ENCODE assay signal across 13 cellular contexts in the genomic region with DNA sequence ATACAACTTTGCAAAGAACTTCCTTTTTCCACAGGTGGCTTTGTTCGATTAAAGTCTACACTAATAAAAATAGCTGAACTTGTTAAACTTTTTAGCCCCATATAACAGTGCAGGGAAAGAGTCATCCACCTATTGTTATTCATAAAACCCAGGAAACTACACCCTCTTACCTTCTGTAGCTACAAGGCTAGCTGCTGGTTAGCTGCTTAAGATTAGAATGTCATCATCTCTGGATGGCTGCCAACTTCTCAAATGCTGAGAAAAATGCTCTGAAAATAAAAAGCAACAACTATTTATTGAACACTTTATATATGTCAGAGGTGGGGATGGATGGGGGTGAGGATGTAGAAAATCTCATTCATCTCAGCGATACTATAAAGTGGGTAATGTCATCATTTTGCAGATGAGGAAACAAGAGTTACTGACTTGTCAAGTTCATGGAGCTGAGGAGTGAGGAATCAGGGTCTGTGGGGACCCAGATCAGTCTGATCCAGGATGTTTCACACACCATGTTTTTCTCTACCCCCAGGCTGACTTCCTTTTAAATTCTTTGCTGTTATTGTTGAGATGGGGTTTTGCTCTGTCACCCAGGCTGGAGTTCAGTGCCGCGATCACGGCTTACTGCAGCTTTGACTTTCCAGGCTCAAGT. TPM values are rescaled to one million over a fixed set of nuclear protein-coding genes. Genes with fewer than 3 reads are reported as not detected.
DNase-seq lines count a peak whose midpoint lies in the region; ATAC-seq, FAIRE-seq and TF ChIP-seq lines count a peak whose summit lies in the region.
"Had no signal": no experiment of that assay in that cellular context is flagged by ENCODE, and none has a peak within 500 bp of the region (broad histone marks: within the 10 kb centered on the region; RNA-seq: fewer than 3 reads in every experiment).

No MANE protein-coding gene starts in this region.

- no peaks in the 10 kb centered on the region for H3K27me3 ChIP-seq in heart left ventricle

- intact Hi-C loops in heart left ventricle (cut with DNase I) (no loop called here), cardiac septum (cut with DNase I) (no loop called here)

- TF ChIP-seq POLR2A in heart left ventricle (IDR thresholded peaks at IDR 0.05) = no peak
- no peak for TF ChIP-seq POLR2A in GM12892 (IDR thresholded peaks at IDR 0.05; ENCODE audit: low read depth, low read length)

- TF ChIP-seq CTCF in heart left ventricle (IDR thresholded peaks at IDR 0.05) (no peak), fibroblast of pulmonary artery (IDR thresholded peaks at IDR 0.05; ENCODE audit: low read length, missing control alignments) (no peak)

- H3K36me3 ChIP-seq in heart left ventricle = peaks cover 0 to 77% (median 52%) of the 10 kb centered on the region in 9 donors

- 58 to 77% (median 72%) methylated on average over 5 of the region's 5 CpGs for WGBS in heart left ventricle, 4 donors

- peak in 3 of 4 donors; percentile 57 to 87 (median 72) for ATAC-seq in heart left ventricle
- peak; percentile 36; the same call in 1 of the 3 replicates for ATAC-seq in SK-N-SH treated with all-trans-retinoic acid at 6 μM for 48 hours
- ATAC-seq in GM18909 (IDR thresholded peaks at IDR 0.05; ENCODE audit: poor library complexity, unreplicated experiment) = no peak
- no peak for ATAC-seq in HG03039 (IDR thresholded peaks at IDR 0.05; ENCODE audit: unreplicated experiment)
- ATAC-seq: activated T-cell treated with anti-CD3 and anti-CD28 coated beads, Interleukin-2, amount 50 U/mL, for 4 hours had no signal

- H3K9me3 ChIP-seq in heart left ventricle = no peaks in the 10 kb centered on the region

- FAIRE-seq in GM12892 (lab: Jason Lieb, UNC) = no peak
- FAIRE-seq: TTC549 had no signal

- peaks cover 0 to 31% (median 9%) of the 10 kb centered on the region in 12 donors for H3K4me1 ChIP-seq in heart left ventricle

- peak in 1 of 5 donors; percentile 30 for DNase-seq in heart left ventricle
- DNase-seq in cardiac septum (ENCODE audit: low spot score) = no peak
- DNase-seq in fibroblast of pulmonary artery (ENCODE audit: low read depth) = peak; percentile 71
- no peak for DNase-seq in NCI-H128 (lab: John Stamatoyannopoulos, UW; ENCODE audit: unreplicated experiment)
- no peak for DNase-seq in GM12892 (ENCODE audit: insufficient read length)
- DNase-seq: activated T-cell treated with anti-CD3 and anti-CD28 coated beads, Interleukin-2, amount 50 U/mL, for 4 hours; foreskin melanocyte; left cardiac atrium; NCI-H2029 treated with DMSO at 0.1 percent for 48 hours had no signal

- peak overlapping the region in 9 of 12 donors; percentile 11 to 71 (median 32) for H3K27ac ChIP-seq in heart left ventricle

- H3K4me3 ChIP-seq in heart left ventricle = no peak overlapping the region
- no peak overlapping the region for H3K4me3 ChIP-seq in fibroblast of pulmonary artery (replicated peaks; ENCODE audit: low read depth, low read length)

TF ChIP-seq in SK-N-SH treated with all-trans-retinoic acid at 6 μM for 48 hours, 23 proteins besides CTCF, POLR2A, EP300 and RAD21:
- TF ChIP-seq CSDC2 (CRISPR knock-in tag; IDR thresholded peaks at IDR 0.05) (no peak), PATZ1 (CRISPR knock-in tag; IDR thresholded peaks at IDR 0.05; ENCODE audit: borderline replicate concordance) (no peak), GLIS3 (CRISPR knock-in tag; IDR thresholded peaks at IDR 0.05) (no peak), ZFP30 (CRISPR knock-in tag; IDR thresholded peaks at IDR 0.05) (no peak), POU6F1 (CRISPR knock-in tag; IDR thresholded peaks at IDR 0.05; ENCODE audit: borderline replicate concordance, low read depth) (no peak), RARB (CRISPR knock-in tag; IDR thresholded peaks at IDR 0.05) (no peak), TOX (CRISPR knock-in tag; IDR thresholded peaks at IDR 0.05; ENCODE audit: borderline replicate concordance) (no peak), TSHZ2 (CRISPR knock-in tag; IDR thresholded peaks at IDR 0.05) (no peak), ISL1 (CRISPR knock-in tag; IDR thresholded peaks at IDR 0.05) (no peak), PPARA (CRISPR knock-in tag; IDR thresholded peaks at IDR 0.05; ENCODE audit: borderline replicate concordance) (no peak), SNAI2 (CRISPR knock-in tag; IDR thresholded peaks at IDR 0.05) (no peak), ZC3H10 (CRISPR knock-in tag; IDR thresholded peaks at IDR 0.05) (no peak), OSR1 (CRISPR knock-in tag; IDR thresholded peaks at IDR 0.05) (no peak), BACH2 (CRISPR knock-in tag; IDR thresholded peaks at IDR 0.05; ENCODE audit: borderline replicate concordance) (no peak)
- TF ChIP-seq, protein P1, sequence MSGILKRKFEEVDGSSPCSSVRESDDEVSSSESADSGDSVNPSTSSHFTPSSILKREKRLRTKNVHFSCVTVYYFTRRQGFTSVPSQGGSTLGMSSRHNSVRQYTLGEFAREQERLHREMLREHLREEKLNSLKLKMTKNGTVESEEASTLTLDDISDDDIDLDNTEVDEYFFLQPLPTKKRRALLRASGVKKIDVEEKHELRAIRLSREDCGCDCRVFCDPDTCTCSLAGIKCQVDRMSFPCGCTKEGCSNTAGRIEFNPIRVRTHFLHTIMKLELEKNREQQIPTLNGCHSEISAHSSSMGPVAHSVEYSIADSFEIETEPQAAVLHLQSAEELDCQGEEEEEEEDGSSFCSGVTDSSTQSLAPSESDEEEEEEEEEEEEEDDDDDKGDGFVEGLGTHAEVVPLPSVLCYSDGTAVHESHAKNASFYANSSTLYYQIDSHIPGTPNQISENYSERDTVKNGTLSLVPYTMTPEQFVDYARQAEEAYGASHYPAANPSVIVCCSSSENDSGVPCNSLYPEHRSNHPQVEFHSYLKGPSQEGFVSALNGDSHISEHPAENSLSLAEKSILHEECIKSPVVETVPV (CRISPR knock-in tag; IDR thresholded peaks at IDR 0.05) = no peak

RNA-seq across cellular contexts. Expression of gene ATP5PF, which starts 17.1 kb away (rescaled TPM):
- total RNA-seq in heart left ventricle = 100 to 1,000 TPM; 479 to 989 (median 653) TPM
- polyA plus RNA-seq in heart left ventricle = 1,000 to 10,000 TPM in 1 of 2 donors, 100 to 1,000 TPM in 1; 719 to 1,745 TPM
- total RNA-seq in cardiac septum = 503 TPM
- 343 TPM for polyA plus RNA-seq in GM12892 (2012; ENCODE audit: missing spikeins)

RNA-seq across cellular contexts. Expression of gene GABPA, which starts 17.2 kb away (rescaled TPM):
- total RNA-seq in heart left ventricle (10 to 100 TPM in 8 of 9 donors, 1 to 10 TPM in 1; 9.0 to 20.6 (median 15.6) TPM), cardiac septum (13.6 TPM)
- polyA plus RNA-seq in heart left ventricle = 1 to 10 TPM; 6.1 to 7.2 TPM
- polyA plus RNA-seq in GM12892 (2012; ENCODE audit: missing spikeins) = 15.2 TPM

Comparison
In these comparisons a context has a peak if more than half of its experiments do, and no peak if none do; other contexts are left out.
1. ATAC-seq: peak in heart left ventricle (3 of 4) and SK-N-SH treated with all-trans-retinoic acid at 6 μM for 48 hours (single experiment); none in GM18909 (single experiment) and HG03039 (single experiment).